ENCODE assay signal across 1 cellular context in genomic region chr12:100926669-100927248, GRCh38.
TF ChIP-seq lines count a peak whose summit lies in the region.

No MANE protein-coding gene starts in this region.

TF ChIP-seq in IMR-90, 13 proteins besides CTCF, POLR2A, EP300 and RAD21 (continued from another document):
- TF ChIP-seq ELK1 (IDR thresholded peaks at IDR 0.05; ENCODE audit: borderline replicate concordance, low read depth, low read length) (no peak), RFX5 (IDR thresholded peaks at IDR 0.05; ENCODE audit: low read depth, low read length) (no peak)
